13 cellular contexts compared by ENCODE assay signal in genomic region chr4:105186701-105187158, GRCh38. TPM values are rescaled to one million over a fixed set of nuclear protein-coding genes. Genes with fewer than 3 reads are reported as not detected.
A peak's percentile ranks its signal among the peaks of the same experiment; 100 is the strongest.
DNase-seq lines count a peak whose midpoint lies in the region; ATAC-seq and TF ChIP-seq lines count a peak whose summit lies in the region.
"Had no signal": no experiment of that assay in that cellular context is flagged by ENCODE, and none has a peak within 500 bp of the region (broad histone marks: within the 10 kb centered on the region; RNA-seq: fewer than 3 reads in every experiment).

No MANE protein-coding gene starts in this region.

- in situ Hi-C loops in Caki2 (cut with HindIII; ENCODE audit: low pct_unique_long_range_greater_than_20kb, low sequenced_read_pairs) = no loop called here

- DNase-seq in Caki2 (ENCODE audit: low read depth) (peak; percentile 65), NCI-H226 (peak; percentile 64), choroid plexus epithelial cell (ENCODE audit: low read depth) (peak; percentile 71), kidney tubule cell (ENCODE audit: low spot score) (peak; percentile 79), NCI-H524 treated with DMSO at 0.1 percent for 48 hours (lab: John Stamatoyannopoulos, UW) (no peak), mucosa of gallbladder (ENCODE audit: low spot score) (no peak)
- DNase-seq: activated CD4-positive, alpha-beta T cell treated with anti-CD3 and anti-CD28 coated beads, Interleukin-2, amount 10 ng/mL, durations not matched to agents 7 days and 5 days; activated effector memory CD4-positive, alpha-beta T cell treated with Interleukin-2 at 50 U/mL for 16 hours; naive thymus-derived CD4-positive, alpha-beta T cell; T-cell had no signal

- no peak for TF ChIP-seq CTCF in choroid plexus epithelial cell (conservative IDR thresholded peaks at IDR 0.05; ENCODE audit: low read depth, low read length)

- no peak for ATAC-seq in GM21717 (IDR thresholded peaks at IDR 0.05; ENCODE audit: unreplicated experiment)
- ATAC-seq: naive thymus-derived CD4-positive, alpha-beta T cell; sciatic nerve; T-cell had no signal

- no peak overlapping the region for H3K4me3 ChIP-seq in choroid plexus epithelial cell (ENCODE audit: low read depth, low read length)
- H3K4me3 ChIP-seq: suprapubic skin had no signal

RNA-seq across cellular contexts. Expression of gene TET2, which starts 40.1 kb away (rescaled TPM):
- 4.1 and 4.3 TPM in 2 replicates for total RNA-seq in Caki2 (2014; rRNA removed; shearing (Covaris generic); ENCODE audit: low replicate concordance)
- 17.6 TPM for total RNA-seq in mucosa of gallbladder

Comparison
In these comparisons a context has a peak if more than half of its experiments do, and no peak if none do; other contexts are left out.
1. DNase-seq: peak in Caki2 (single experiment), NCI-H226 (single experiment), choroid plexus epithelial cell (single experiment) and kidney tubule cell (single experiment); none in NCI-H524 treated with DMSO at 0.1 percent for 48 hours (single experiment) and mucosa of gallbladder (single experiment).